ENCODE assay signal across 8 cellular contexts in the genomic region with DNA sequence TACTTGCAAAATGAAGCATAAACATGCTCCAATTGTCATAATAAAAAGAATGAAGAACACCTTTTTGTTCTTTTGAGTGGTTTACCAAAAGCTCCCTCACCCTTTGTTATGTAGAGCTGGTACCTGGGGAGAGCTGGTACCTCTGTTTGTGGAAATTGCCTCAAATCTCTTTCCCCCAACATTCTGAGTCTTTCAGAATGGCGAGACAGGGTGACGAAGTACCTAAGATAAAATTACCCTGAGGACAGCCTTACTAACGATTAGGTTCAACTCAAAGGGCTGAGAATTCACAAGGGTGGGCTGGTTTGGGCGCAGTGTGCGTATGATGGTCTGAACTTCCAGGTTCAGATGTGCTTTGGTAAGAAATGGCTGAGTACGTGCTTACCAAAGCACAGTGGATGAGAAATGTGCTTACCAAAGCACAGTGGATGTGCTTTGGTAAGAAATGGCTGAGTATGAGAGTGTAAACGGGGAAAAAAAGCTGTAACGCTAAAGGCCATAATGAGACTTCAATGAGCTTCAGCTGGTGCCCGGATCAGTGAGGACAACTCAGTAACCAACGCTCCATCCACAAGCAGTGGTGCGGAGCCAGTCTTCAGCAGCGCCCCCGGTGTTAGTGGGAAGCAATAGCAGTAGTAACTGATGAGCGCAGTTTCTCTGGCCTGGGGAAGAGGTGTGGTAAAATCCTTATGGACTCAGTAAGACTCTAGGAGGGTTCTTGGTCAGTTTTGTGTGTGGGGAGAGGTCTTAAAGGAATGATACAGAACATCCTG.
DNase-seq lines count a peak whose midpoint lies in the region; ATAC-seq, FAIRE-seq and TF ChIP-seq lines count a peak whose summit lies in the region.

No MANE protein-coding gene starts in this region.

- DNase-seq in AG04449 (ENCODE audit: low read depth, low spot score) (no peak), GM12892 (ENCODE audit: insufficient read length) (no peak), foreskin keratinocyte (no peak), NCI-H1694 treated with DMSO at 0.1 percent for 48 hours (lab: John Stamatoyannopoulos, UW) (no peak), SKM-1 treated with dmso at 0.1 percent for 144 hours (lab: John Stamatoyannopoulos, UW; ENCODE audit: unreplicated experiment) (no peak)

- H3K36me3 ChIP-seq in Loucy (ENCODE audit: insufficient read depth, low read length) = no peaks in the 10 kb centered on the region
- H3K36me3 ChIP-seq in gastroesophageal sphincter = no peaks in the 10 kb centered on the region

- 80 to 82% methylated on average over 6 to 14 of the region's 14 CpGs for WGBS in gastroesophageal sphincter (ENCODE audit: low coverage in 1 of 2), 2 donors

- TF ChIP-seq POLR2A in GM12892 (IDR thresholded peaks at IDR 0.05; ENCODE audit: low read depth, low read length) = no peak
- no peak for TF ChIP-seq POLR2A in gastroesophageal sphincter (IDR thresholded peaks at IDR 0.05)

- POLR2A ChIA-PET in AG04449 (lab: Yijun Ruan, JAX) = no interaction called here

- TF ChIP-seq CTCF in AG04449 (IDR thresholded peaks at IDR 0.05; ENCODE audit: insufficient read depth, low read length, missing control alignments) = peak; percentile 20
- peak; percentile 80 for TF ChIP-seq CTCF in Loucy (conservative IDR thresholded peaks at IDR 0.05; ENCODE audit: low read length)
- peak; percentile 35 for TF ChIP-seq CTCF in foreskin keratinocyte (conservative IDR thresholded peaks at IDR 0.05)
- no peak for TF ChIP-seq CTCF in gastroesophageal sphincter (IDR thresholded peaks at IDR 0.05)

- no peaks in the 10 kb centered on the region for H3F3A ChIP-seq in Loucy (ENCODE audit: low read depth)

- TF ChIP-seq EP300 in gastroesophageal sphincter (IDR thresholded peaks at IDR 0.05) = no peak

- no peaks in the 10 kb centered on the region for H3K79me2 ChIP-seq in Loucy (ENCODE audit: insufficient read depth, low read length)

- no peak overlapping the region for H3K9ac ChIP-seq in Loucy (ENCODE audit: low read depth, low read length, poor library complexity, severe bottlenecking)

- CTCF ChIA-PET in AG04449 (lab: Yijun Ruan, JAX) = no interaction called here

- no peak overlapping the region for H3K4me3 ChIP-seq in AG04449 (ENCODE audit: low read depth, low read length)
- H3K4me3 ChIP-seq in Loucy (ENCODE audit: low read length, poor library complexity, severe bottlenecking) = no peak overlapping the region
- no peak overlapping the region for H3K4me3 ChIP-seq in gastroesophageal sphincter

- H3K9me2 ChIP-seq in Loucy (replicated peaks; ENCODE audit: low read depth, low read length) = no peaks in the 10 kb centered on the region

- H3K27me3 ChIP-seq in Loucy (ENCODE audit: insufficient read depth, low read length, poor library complexity, severe bottlenecking) (peaks cover 11% of the 10 kb centered on the region), foreskin keratinocyte (no peaks in the 10 kb centered on the region), gastroesophageal sphincter (no peaks in the 10 kb centered on the region)

- H3K27ac ChIP-seq in foreskin keratinocyte = no peak overlapping the region
- H3K27ac ChIP-seq in gastroesophageal sphincter = no peak overlapping the region

- no peaks in the 10 kb centered on the region for H3K9me3 ChIP-seq in Loucy (ENCODE audit: insufficient read depth, low read depth, low read length)
- H3K9me3 ChIP-seq in gastroesophageal sphincter = no peaks in the 10 kb centered on the region

- H2AFZ ChIP-seq in Loucy (ENCODE audit: low read length) = no peak overlapping the region

- H4K20me1 ChIP-seq in Loucy (ENCODE audit: insufficient read depth, low read length, poor library complexity, severe bottlenecking) = no peaks in the 10 kb centered on the region

- FAIRE-seq in GM12892 (lab: Jason Lieb, UNC) = peak; percentile 61

- H3K4me1 ChIP-seq in Loucy (ENCODE audit: insufficient read depth, low read length, poor library complexity, severe bottlenecking) (peaks cover 4% of the 10 kb centered on the region), foreskin keratinocyte (no peaks in the 10 kb centered on the region), gastroesophageal sphincter (peaks cover 0 to 17% (median 0%) of the 10 kb centered on the region in 3 donors)

- ATAC-seq in foreskin keratinocyte (no peak), gastroesophageal sphincter (no peak), HG03159 (IDR thresholded peaks at IDR 0.05; ENCODE audit: unreplicated experiment) (no peak)

- no peak overlapping the region for H3K4me2 ChIP-seq in Loucy (ENCODE audit: low read depth, low read length, poor library complexity, severe bottlenecking)

Comparison
In these comparisons a context has a peak if more than half of its experiments do, and no peak if none do; other contexts are left out.
1. CTCF ChIP-seq: peak in AG04449 (single experiment), Loucy (single experiment) and foreskin keratinocyte (single experiment); none in gastroesophageal sphincter (0 of 4).